Comparison of ENCODE assay signal across 28 cellular contexts in genomic region chrX:145716226-145716625, GRCh38.
"Had no signal": no experiment of that assay in that cellular context is flagged by ENCODE, and none has a peak within 500 bp of the region (broad histone marks: within the 10 kb centered on the region; RNA-seq: fewer than 3 reads in every experiment).

No MANE protein-coding gene starts in this region.

- H2AFZ ChIP-seq: hepatocyte had no signal

- H3K4me3 ChIP-seq: heart right ventricle, hepatocyte, left ventricle myocardium inferior, lung, pancreas, prostate gland, skin epidermis, stomach, testis, thyroid gland, upper lobe of right lung had no signal

- H3K79me2 ChIP-seq: hepatocyte had no signal

- DNase-seq: heart right ventricle; kidney; left ventricle myocardium inferior; mesendoderm; naive B cell; nucleus accumbens; pancreas; posterior cingulate gyrus; retina; right cardiac atrium; stimulated activated CD4-positive, alpha-beta T cell treated with anti-CD3 and anti-CD28 coated beads, Interleukin-12 subunit alpha, Interleukin-12 subunit beta, amount 100 ng/mL, for 4 hours; stimulated activated CD4-positive, alpha-beta T cell treated with anti-CD3 and anti-CD28 coated beads, Interleukin-15, amount 100 ng/mL, for 24 hours; stimulated activated CD4-positive, alpha-beta T cell treated with anti-CD3 and anti-CD28 coated beads, Interleukin-2, amount 100 ng/mL, for 24 hours; stimulated activated CD4-positive, alpha-beta T cell treated with anti-CD3 and anti-CD28 coated beads, Interleukin-4, amount 100 ng/mL, for 1 hour; stimulated activated naive B cell treated with anti-CD40 and anti-IgM and Interleukin-4, amounts not matched to agents 10 μg/mL and 1 μg/mL and 100 μg/mL, for 72 hours; stimulated activated naive CD8-positive, alpha-beta T cell treated with anti-CD3 and anti-CD28 coated beads, Interleukin-15, Interleukin-2, amounts not matched to agents 100 U/mL and 50 U/mL, for 24 hours; stomach; testis; thyroid gland; trophoblast cell; upper lobe of right lung had no signal

- H3K27me3 Mint-ChIP-seq: naive B cell; natural killer cell treated with Interleukin-12 subunit alpha and Interleukin-12 subunit beta and Interleukin-15 and Interleukin-18, amount 100 ng/mL, for 72 hours; stimulated activated naive B cell treated with anti-CD40 and anti-IgM and Interleukin-4, amounts not matched to agents 10 μg/mL and 1 μg/mL and 100 μg/mL, for 72 hours had no signal

- H3K4me3 Mint-ChIP-seq: mesothelial cell of epicardium; naive B cell; natural killer cell treated with Interleukin-12 subunit alpha and Interleukin-12 subunit beta and Interleukin-15 and Interleukin-18, amount 100 ng/mL, for 72 hours; stimulated activated naive B cell treated with anti-CD40 and anti-IgM and Interleukin-4, amounts not matched to agents 10 μg/mL and 1 μg/mL and 100 μg/mL, for 72 hours had no signal

- H3K27ac ChIP-seq: heart right ventricle, hepatocyte, left ventricle myocardium inferior, pancreas, prostate gland, skin epidermis, stomach, testis, thyroid gland, upper lobe of right lung had no signal

- H3K9me3 ChIP-seq: heart right ventricle, left ventricle myocardium inferior, pancreas, prostate gland, stomach, testis, thyroid gland, upper lobe of right lung had no signal

- H3K27me3 ChIP-seq: heart right ventricle, hepatocyte, pancreas, stomach, testis, thyroid gland, upper lobe of right lung had no signal

- H3K27ac Mint-ChIP-seq: mesothelial cell of epicardium; natural killer cell treated with Interleukin-12 subunit alpha and Interleukin-12 subunit beta and Interleukin-15 and Interleukin-18, amount 100 ng/mL, for 72 hours; stimulated activated naive B cell treated with anti-CD40 and anti-IgM and Interleukin-4, amounts not matched to agents 10 μg/mL and 1 μg/mL and 100 μg/mL, for 72 hours had no signal

- H3K4me1 Mint-ChIP-seq: mesothelial cell of epicardium; naive B cell; stimulated activated naive B cell treated with anti-CD40 and anti-IgM and Interleukin-4, amounts not matched to agents 10 μg/mL and 1 μg/mL and 100 μg/mL, for 72 hours had no signal

- ATAC-seq: heart right ventricle; natural killer cell treated with Interleukin-12 subunit alpha and Interleukin-12 subunit beta and Interleukin-15 and Interleukin-18, amount 100 ng/mL, for 72 hours; pancreas; right cardiac atrium; sciatic nerve; stimulated activated naive B cell treated with anti-CD40 and anti-IgM and Interleukin-4, amounts not matched to agents 10 μg/mL and 1 μg/mL and 100 μg/mL, for 72 hours; stimulated activated naive CD8-positive, alpha-beta T cell treated with anti-CD3 and anti-CD28 coated beads, Interleukin-15, Interleukin-2, amounts not matched to agents 100 U/mL and 50 U/mL, for 24 hours; upper lobe of right lung had no signal

- H3K36me3 Mint-ChIP-seq: mesothelial cell of epicardium; naive B cell; natural killer cell treated with Interleukin-12 subunit alpha and Interleukin-12 subunit beta and Interleukin-15 and Interleukin-18, amount 100 ng/mL, for 72 hours; stimulated activated naive B cell treated with anti-CD40 and anti-IgM and Interleukin-4, amounts not matched to agents 10 μg/mL and 1 μg/mL and 100 μg/mL, for 72 hours had no signal

- H3K4me1 ChIP-seq: heart right ventricle, left ventricle myocardium inferior, pancreas, prostate gland, stomach, testis, thyroid gland, upper lobe of right lung had no signal

- H3K36me3 ChIP-seq: heart right ventricle, left ventricle myocardium inferior, pancreas, prostate gland, stomach, thyroid gland, upper lobe of right lung had no signal

- H3K9me3 Mint-ChIP-seq: natural killer cell treated with Interleukin-12 subunit alpha and Interleukin-12 subunit beta and Interleukin-15 and Interleukin-18, amount 100 ng/mL, for 72 hours; stimulated activated naive B cell treated with anti-CD40 and anti-IgM and Interleukin-4, amounts not matched to agents 10 μg/mL and 1 μg/mL and 100 μg/mL, for 72 hours had no signal

- H3K4me2 ChIP-seq: hepatocyte had no signal
